ENCODE assay signal across 7 cellular contexts in the genomic region with DNA sequence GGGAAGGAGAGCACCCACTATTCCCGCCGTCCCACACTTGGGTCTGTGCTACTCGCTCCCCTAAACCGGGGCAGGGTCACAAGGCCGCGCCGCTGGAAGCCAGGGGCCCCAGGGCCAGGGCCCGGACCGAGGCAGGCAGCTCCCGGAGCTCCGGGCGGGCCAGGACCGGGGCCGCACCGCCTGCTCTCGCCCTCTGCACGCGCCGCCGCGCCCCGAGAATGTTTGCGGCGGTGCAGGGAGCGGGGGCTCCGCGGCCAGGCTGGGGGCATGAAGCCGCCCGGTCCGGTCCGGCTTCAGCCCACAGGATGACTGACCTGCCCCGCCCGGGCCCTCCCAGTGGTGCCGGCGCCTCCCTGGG. TPM values are rescaled to one million over a fixed set of nuclear protein-coding genes. Genes with fewer than 3 reads are reported as not detected.
DNase-seq lines count a peak whose midpoint lies in the region; ATAC-seq and TF ChIP-seq lines count a peak whose summit lies in the region.

No MANE protein-coding gene starts in this region.

- TF ChIP-seq CTCF in glutamatergic neuron (IDR thresholded peaks at IDR 0.05; ENCODE audit: partially characterized antibody, unreplicated experiment) (no peak), spleen (IDR thresholded peaks at IDR 0.05 in 8 of 11, conservative IDR thresholded peaks at IDR 0.05 in 3 of 11) (no peak)

- intact Hi-C loops in spleen (cut with DNase I; ENCODE audit: low total_unique reads), result no loop called here

- H3K4me3 Mint-ChIP-seq in glutamatergic neuron (ENCODE audit: unreplicated experiment), result peak overlapping the region; percentile 90

- no peak overlapping the region for H3K27ac Mint-ChIP-seq in glutamatergic neuron (ENCODE audit: unreplicated experiment)

- TF ChIP-seq POLR2A in spleen (IDR thresholded peaks at IDR 0.05), result no peak

- no peak overlapping the region for H3K27ac ChIP-seq in SJCRH30
- H3K27ac ChIP-seq in spleen, result no peak overlapping the region

- no peaks in the 10 kb centered on the region for H3K9me3 Mint-ChIP-seq in glutamatergic neuron (ENCODE audit: unreplicated experiment)

- H3K4me1 ChIP-seq in SJCRH30 (no peaks in the 10 kb centered on the region), spleen (peaks cover 0 to 18% (median 14%) of the 10 kb centered on the region in 6 donors)

- ATAC-seq in GM21723 (IDR thresholded peaks at IDR 0.05; ENCODE audit: unreplicated experiment), result peak; percentile 7
- ATAC-seq in HG03571 (IDR thresholded peaks at IDR 0.05; ENCODE audit: unreplicated experiment), result no peak
- ATAC-seq in GM21576 (IDR thresholded peaks at IDR 0.05; ENCODE audit: unreplicated experiment), result no peak
- ATAC-seq in HG03378 (IDR thresholded peaks at IDR 0.05; ENCODE audit: unreplicated experiment), result no peak

- 4 to 10% (median 6%) methylated on average over 15 to 35 of the region's 35 CpGs for WGBS in spleen, 5 donors

- H3K9me3 ChIP-seq in SJCRH30 (replicated peaks) (no peaks in the 10 kb centered on the region), spleen (no peaks in the 10 kb centered on the region)

- no peaks in the 10 kb centered on the region; the same call in 1 of the 2 replicates for H3K36me3 ChIP-seq in SJCRH30
- H3K36me3 ChIP-seq in spleen, result no peaks in the 10 kb centered on the region

- DNase-seq in SJCRH30 (no peak), glutamatergic neuron (no peak), spleen (no peak)

- no peaks in the 10 kb centered on the region for H3K4me1 Mint-ChIP-seq in glutamatergic neuron (ENCODE audit: low read depth, unreplicated experiment)

- peaks cover 6% of the 10 kb centered on the region for H3K27me3 Mint-ChIP-seq in glutamatergic neuron (ENCODE audit: unreplicated experiment)

- H3K36me3 Mint-ChIP-seq in glutamatergic neuron (ENCODE audit: unreplicated experiment), result no peaks in the 10 kb centered on the region

- H3K27me3 ChIP-seq in SJCRH30, result no peaks in the 10 kb centered on the region; the same call in 1 of the 2 replicates
- H3K27me3 ChIP-seq in spleen (replicated peaks in 1 of 7), result peaks cover 0 to 76% (median 33%) of the 10 kb centered on the region in 7 donors

- peak overlapping the region; percentile 57 for H3K4me3 ChIP-seq in SJCRH30
- peak overlapping the region; percentile 32 to 77 (median 52) for H3K4me3 ChIP-seq in spleen

RNA-seq across cellular contexts. Expression of a gene that starts 0.4 kb away (rescaled TPM):
- total RNA-seq in SJCRH30 (2014; rRNA removed; shearing (Covaris generic)), result 19.8 and 21.0 TPM in 2 replicates
- 1.3 TPM for total RNA-seq in glutamatergic neuron (ENCODE audit: unreplicated experiment)
- under 1 TPM in 3 of 7 donors, not detected in 4; 0.09 to 0.30 (median 0.23) TPM for total RNA-seq in spleen
- under 1 TPM; 0.06 to 0.17 (median 0.07) TPM for polyA plus RNA-seq in spleen
